Comparison of ENCODE assay signal across 20 cellular contexts in genomic region chr1:184802739-184803492, GRCh38. TPM values are rescaled to one million over a fixed set of nuclear protein-coding genes. Genes with fewer than 3 reads are reported as not detected.
A peak's percentile ranks its signal among the peaks of the same experiment; 100 is the strongest.
DNase-seq lines count a peak whose midpoint lies in the region; ATAC-seq and TF ChIP-seq lines count a peak whose summit lies in the region.
"Had no signal": no experiment of that assay in that cellular context is flagged by ENCODE, and none has a peak within 500 bp of the region (broad histone marks: within the 10 kb centered on the region; RNA-seq: fewer than 3 reads in every experiment).

No MANE protein-coding gene starts in this region.

- H3K4me3 Mint-ChIP-seq in T-helper 17 cell: no peak overlapping the region
- no peak overlapping the region for H3K4me3 Mint-ChIP-seq in activated CD4-positive, alpha-beta T cell treated with anti-CD3 and anti-CD28 coated beads, Interleukin-2, amount 10 ng/mL, durations not matched to agents 24 days and 14 days
- H3K4me3 Mint-ChIP-seq: activated naive CD4-positive, alpha-beta T cell treated with anti-CD3 and anti-CD28 coated beads, Interleukin-2, amount 10 ng/mL, durations not matched to agents 7 days and 5 days; H9; nephron progenitor cell had no signal

- H3K27me3 ChIP-seq in right lobe of liver (no peaks in the 10 kb centered on the region), body of pancreas (no peaks in the 10 kb centered on the region)
- H3K27me3 ChIP-seq: vagina had no signal

- TF ChIP-seq POLR2A in right lobe of liver (IDR thresholded peaks at IDR 0.05) (no peak), body of pancreas (IDR thresholded peaks at IDR 0.05) (no peak)

- H3K27ac ChIP-seq in right lobe of liver: no peak overlapping the region
- H3K27ac ChIP-seq in body of pancreas: peak overlapping the region in 2 of 4 donors; percentile 1 to 32
- H3K27ac ChIP-seq: lower lobe of right lung, vagina had no signal

- ATAC-seq in T-helper 17 cell: no peak
- ATAC-seq in right lobe of liver: peak; percentile 54 to 85 (median 70)
- ATAC-seq in body of pancreas: no peak
- ATAC-seq: lower lobe of right lung, right cardiac atrium had no signal

- no peak for TF ChIP-seq CTCF in LNCaP clone FGC (IDR thresholded peaks at IDR 0.05; ENCODE audit: control insufficient read depth, extremely low read depth, insufficient read depth)
- no peak for TF ChIP-seq CTCF in right lobe of liver (IDR thresholded peaks at IDR 0.05)
- no peak for TF ChIP-seq CTCF in body of pancreas (IDR thresholded peaks at IDR 0.05)

- H3K4me1 ChIP-seq in right lobe of liver (peaks cover 0 to 20% (median 3%) of the 10 kb centered on the region in 4 donors), body of pancreas (peaks cover 5% of the 10 kb centered on the region)

- H3K9me3 ChIP-seq in T-helper 17 cell (ENCODE audit: control insufficient read depth, low read length, poor library complexity, severe bottlenecking): no peaks in the 10 kb centered on the region
- no peaks in the 10 kb centered on the region for H3K9me3 ChIP-seq in right lobe of liver
- H3K9me3 ChIP-seq in body of pancreas: no peaks in the 10 kb centered on the region
- H3K9me3 ChIP-seq: lower lobe of right lung, vagina had no signal

- H3K4me3 ChIP-seq in LNCaP clone FGC (ENCODE audit: low read depth, low read length) (no peak overlapping the region), right lobe of liver (no peak overlapping the region), body of pancreas (no peak overlapping the region)
- H3K4me3 ChIP-seq: lower lobe of right lung, vagina had no signal

- WGBS in right lobe of liver (ENCODE audit: insufficient coverage, low coverage, low lambda C conversion rate, missing lambda C conversion rate): 50% methylated on average over 4 of the region's 4 CpGs
- WGBS in body of pancreas, 2 donors: 66 to 71% methylated on average over 4 of the region's 4 CpGs

- peak; percentile 30 for DNase-seq in EL
- peak; percentile 97 for DNase-seq in LNCaP clone FGC (ENCODE audit: low read depth)
- DNase-seq in T-helper 17 cell: no peak
- no peak for DNase-seq in right lobe of liver
- DNase-seq in UCSD-AML1 (lab: John Stamatoyannopoulos, UW; ENCODE audit: unreplicated experiment): no peak
- no peak for DNase-seq in mucosa of gallbladder (ENCODE audit: low spot score)
- DNase-seq in activated CD4-positive, alpha-beta T cell treated with anti-CD3 and anti-CD28 coated beads, Interleukin-2, amount 10 ng/mL, durations not matched to agents 24 days and 14 days: no peak
- DNase-seq in body of pancreas: no peak
- DNase-seq: activated naive CD4-positive, alpha-beta T cell treated with anti-CD3 and anti-CD28 coated beads, Interleukin-2, amount 10 ng/mL, durations not matched to agents 7 days and 5 days; C1 segment of cervical spinal cord; central memory CD4-positive, alpha-beta T cell; H9; hypothalamus; lower lobe of right lung; NCI-H1048; nephron progenitor cell; right cardiac atrium; RPMI8226; stimulated activated naive CD4-positive, alpha-beta T cell treated with Interleukin-2 at 50 U/mL for 16 hours had no signal

- no peaks in the 10 kb centered on the region for H3K27me3 Mint-ChIP-seq in T-helper 17 cell
- H3K27me3 Mint-ChIP-seq in activated CD4-positive, alpha-beta T cell treated with anti-CD3 and anti-CD28 coated beads, Interleukin-2, amount 10 ng/mL, durations not matched to agents 24 days and 14 days: no peaks in the 10 kb centered on the region
- H3K27me3 Mint-ChIP-seq: activated naive CD4-positive, alpha-beta T cell treated with anti-CD3 and anti-CD28 coated beads, Interleukin-2, amount 10 ng/mL, durations not matched to agents 7 days and 5 days had no signal

- intact Hi-C loops in right lobe of liver (cut with DNase I): no loop called here
- intact Hi-C loops in activated CD4-positive, alpha-beta T cell treated with anti-CD3 and anti-CD28 coated beads, Interleukin-2, amount 10 ng/mL, durations not matched to agents 24 days and 14 days (cut with micrococcal nuclease): no loop called here
- intact Hi-C loops in body of pancreas (cut with DNase I): no loop called here

- H3K27ac Mint-ChIP-seq in T-helper 17 cell: peak overlapping the region; percentile 14
- H3K27ac Mint-ChIP-seq in activated CD4-positive, alpha-beta T cell treated with anti-CD3 and anti-CD28 coated beads, Interleukin-2, amount 10 ng/mL, durations not matched to agents 24 days and 14 days: no peak overlapping the region
- H3K27ac Mint-ChIP-seq: activated naive CD4-positive, alpha-beta T cell treated with anti-CD3 and anti-CD28 coated beads, Interleukin-2, amount 10 ng/mL, durations not matched to agents 7 days and 5 days; nephron progenitor cell had no signal

- H3K36me3 Mint-ChIP-seq in T-helper 17 cell (ENCODE audit: low read depth): peaks cover 9% of the 10 kb centered on the region
- peaks cover 25% of the 10 kb centered on the region for H3K36me3 Mint-ChIP-seq in activated CD4-positive, alpha-beta T cell treated with anti-CD3 and anti-CD28 coated beads, Interleukin-2, amount 10 ng/mL, durations not matched to agents 24 days and 14 days (ENCODE audit: low read depth)

- H3K9me3 Mint-ChIP-seq in activated CD4-positive, alpha-beta T cell treated with anti-CD3 and anti-CD28 coated beads, Interleukin-2, amount 10 ng/mL, durations not matched to agents 24 days and 14 days: no peaks in the 10 kb centered on the region
- H3K9me3 Mint-ChIP-seq: activated naive CD4-positive, alpha-beta T cell treated with anti-CD3 and anti-CD28 coated beads, Interleukin-2, amount 10 ng/mL, durations not matched to agents 7 days and 5 days; H9; nephron progenitor cell had no signal

- H3K4me1 Mint-ChIP-seq in T-helper 17 cell: peaks cover 5% of the 10 kb centered on the region
- peaks cover 3% of the 10 kb centered on the region for H3K4me1 Mint-ChIP-seq in activated CD4-positive, alpha-beta T cell treated with anti-CD3 and anti-CD28 coated beads, Interleukin-2, amount 10 ng/mL, durations not matched to agents 24 days and 14 days

- H3K36me3 ChIP-seq in right lobe of liver: no peaks in the 10 kb centered on the region
- peaks cover 0 to under 1% of the 10 kb centered on the region in 2 donors for H3K36me3 ChIP-seq in body of pancreas (replicated peaks in 1 of 2; ENCODE audit: insufficient read depth in 1 of 2, low read depth in 2 of 2)
- H3K36me3 ChIP-seq: vagina had no signal

RNA-seq across cellular contexts. Expression of gene EDEM3, which starts 48.3 kb away (rescaled TPM):
- 10 to 100 TPM; 25.8 to 40.4 TPM for total RNA-seq in T-helper 17 cell
- total RNA-seq in right lobe of liver: 10 to 100 TPM; 18.5 to 36.4 (median 31.0) TPM
- total RNA-seq in mucosa of gallbladder: 40.5 TPM
- 23.6 and 28.3 TPM in 2 replicates for total RNA-seq in activated CD4-positive, alpha-beta T cell treated with anti-CD3 and anti-CD28 coated beads, Interleukin-2, amount 10 ng/mL, durations not matched to agents 24 days and 14 days
- total RNA-seq in body of pancreas: 10 to 100 TPM; 37.9 to 49.4 TPM

Comparison
In these comparisons a context has a peak if more than half of its experiments do, and no peak if none do; other contexts are left out.
1. DNase-seq: peak in EL (single experiment) and LNCaP clone FGC (single experiment); none in T-helper 17 cell (0 of 3), right lobe of liver (0 of 3), UCSD-AML1 (single experiment), mucosa of gallbladder (single experiment), activated CD4-positive, alpha-beta T cell treated with anti-CD3 and anti-CD28 coated beads, Interleukin-2, amount 10 ng/mL, durations not matched to agents 24 days and 14 days (single experiment) and body of pancreas (0 of 4).
2. ATAC-seq: peak in right lobe of liver (4 of 4); none in T-helper 17 cell (single experiment) and body of pancreas (single experiment).